In the genomic region with DNA sequence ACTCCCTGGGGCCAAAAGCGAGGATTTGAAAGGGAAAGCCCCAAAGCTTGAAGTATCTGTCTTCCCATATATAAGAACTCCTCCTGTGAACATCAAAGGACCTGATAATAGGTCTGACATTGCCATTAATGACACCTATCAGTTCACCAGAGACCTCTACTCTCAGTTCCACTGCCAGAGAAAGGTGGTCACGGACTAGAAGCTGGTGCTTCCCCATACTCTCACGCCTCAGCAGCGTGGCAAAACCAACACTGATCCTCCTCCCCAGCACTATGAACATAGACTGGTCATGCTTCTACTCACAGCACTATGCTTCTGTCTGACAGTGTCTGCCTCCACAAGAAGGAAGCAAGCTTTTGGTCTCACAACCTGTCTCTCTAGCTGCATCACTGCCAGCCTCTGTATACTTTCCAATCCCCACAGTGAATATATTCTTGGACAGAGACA, we compare ENCODE assay signal across 12 cellular contexts. TPM values are rescaled to one million over a fixed set of nuclear protein-coding genes. Genes with fewer than 3 reads are reported as not detected.
DNase-seq lines count a peak whose midpoint lies in the region; ATAC-seq lines count a peak whose summit lies in the region.
"Had no signal": no experiment of that assay in that cellular context is flagged by ENCODE, and none has a peak within 500 bp of the region (broad histone marks: within the 10 kb centered on the region; RNA-seq: fewer than 3 reads in every experiment).

No MANE protein-coding gene starts in this region.

- ATAC-seq in GM18498 (IDR thresholded peaks at IDR 0.05; ENCODE audit: unreplicated experiment) (peak; percentile 95), GM19452 (IDR thresholded peaks at IDR 0.05; ENCODE audit: unreplicated experiment) (peak; percentile 98), HG02870 (IDR thresholded peaks at IDR 0.05; ENCODE audit: unreplicated experiment) (peak; percentile 97), HG03520 (IDR thresholded peaks at IDR 0.05; ENCODE audit: unreplicated experiment) (peak; percentile 93)

- DNase-seq in NCI-H2107 (lab: John Stamatoyannopoulos, UW) (no peak), H4 (ENCODE audit: low spot score) (no peak), hippocampal formation (lab: John Stamatoyannopoulos, UW) (no peak)
- no peak for DNase-seq in stimulated activated CD4-positive, alpha-beta T cell treated with anti-CD3 and anti-CD28 coated beads, Interleukin-4, amount 100 ng/mL, for 1 hour
- DNase-seq: AML-193, NCI-H1105, retina, SW 1271 had no signal

RNA-seq across cellular contexts. Expression of a gene that starts 37.9 kb away (rescaled TPM):
- 0.14 and 0.25 TPM in 2 replicates for total RNA-seq in H4 (2014; rRNA removed; shearing (Covaris generic))
